30 cellular contexts compared by ENCODE assay signal in the genomic region with DNA sequence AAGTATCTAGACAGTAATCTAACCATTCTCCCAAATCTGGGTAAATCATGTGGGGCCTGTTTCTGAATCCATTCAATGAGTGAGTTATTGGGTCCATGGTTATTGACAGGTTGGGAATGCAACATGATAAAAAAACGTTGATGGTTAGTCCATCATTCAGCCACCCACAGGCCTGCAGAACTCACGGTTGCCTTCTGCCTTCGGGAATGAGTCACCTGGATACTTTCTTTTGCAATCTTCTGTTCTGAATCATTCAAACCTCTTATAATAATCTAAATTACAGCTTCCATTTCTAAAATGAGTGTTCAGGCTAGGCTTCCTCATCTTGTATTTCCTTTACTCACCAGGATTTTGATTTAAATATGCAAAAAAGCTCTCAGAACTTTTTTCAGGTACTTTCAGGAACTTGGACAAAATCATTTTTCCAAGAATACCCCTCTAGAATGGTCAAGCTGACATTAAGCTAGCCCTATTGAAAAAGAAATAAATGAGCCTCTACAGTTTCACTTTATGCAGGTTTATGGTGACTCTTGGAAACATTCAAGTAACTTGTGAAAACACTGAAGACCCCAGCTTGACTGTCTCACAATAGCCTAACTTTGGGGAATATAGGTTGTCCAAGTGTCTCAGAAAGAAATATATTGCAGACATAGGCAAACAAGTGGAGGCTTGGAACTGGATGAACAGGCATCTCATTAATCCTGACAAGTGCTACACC.
A peak's percentile ranks its signal among the peaks of the same experiment; 100 is the strongest.
DNase-seq lines count a peak whose midpoint lies in the region; ATAC-seq and TF ChIP-seq lines count a peak whose summit lies in the region.
"Had no signal": no experiment of that assay in that cellular context is flagged by ENCODE, and none has a peak within 500 bp of the region (broad histone marks: within the 10 kb centered on the region; RNA-seq: fewer than 3 reads in every experiment).

No MANE protein-coding gene starts in this region.

- H3K4me3 Mint-ChIP-seq in activated T-cell treated with anti-CD3 and anti-CD28 coated beads, Interleukin-2, amount 50 U/mL, for 72 hours, result peak overlapping the region in 1 of 2 donors; percentile 18
- H3K4me3 Mint-ChIP-seq in activated T-cell treated with anti-CD3 and anti-CD28 coated beads, Interleukin-2, amount 50 U/mL, for 24 hours, result no peak overlapping the region
- H3K4me3 Mint-ChIP-seq: activated naive CD4-positive, alpha-beta T cell treated with anti-CD3 and anti-CD28 coated beads for 36 hours; activated T-helper 1 cell treated with anti-CD3 and anti-CD28 coated beads, Interleukin-12 subunit alpha, Interleukin-12 subunit beta, Interleukin-2, Interleukin-4 antibody, amounts not matched to agents 30 ng/mL and 10 ng/mL and 1 ng/mL, durations not matched to agents 14 hours and 24 hours and 36 hours; CD4-positive, alpha-beta T cell; naive thymus-derived CD8-positive, alpha-beta T cell; stimulated activated naive B cell treated with anti-CD40 and anti-IgM and Interleukin-4, amounts not matched to agents 10 μg/mL and 1 μg/mL and 100 μg/mL, for 72 hours had no signal

- no peaks in the 10 kb centered on the region for H4K20me1 ChIP-seq in GM23248 (ENCODE audit: insufficient read depth)
- no peaks in the 10 kb centered on the region for H4K20me1 ChIP-seq in PC-3 (ENCODE audit: low read length)

- no TSS peak for BruUV-seq in PC-3 (replicated peaks; lab: Mats Ljungman, UMichigan)

- peaks cover 0 to under 1% of the 10 kb centered on the region in 2 donors for H3K36me3 Mint-ChIP-seq in activated T-cell treated with anti-CD3 and anti-CD28 coated beads, Interleukin-2, amount 50 U/mL, for 72 hours (ENCODE audit: insufficient read depth in 2 of 2)
- no peaks in the 10 kb centered on the region for H3K36me3 Mint-ChIP-seq in activated T-cell treated with anti-CD3 and anti-CD28 coated beads, Interleukin-2, amount 50 U/mL, for 24 hours (ENCODE audit: low read depth)
- H3K36me3 Mint-ChIP-seq: stimulated activated naive B cell treated with anti-CD40 and anti-IgM and Interleukin-4, amounts not matched to agents 10 μg/mL and 1 μg/mL and 100 μg/mL, for 72 hours had no signal

- no peaks in the 10 kb centered on the region for H3K9me3 ChIP-seq in GM23248 (ENCODE audit: low read depth)
- H3K9me3 ChIP-seq in PC-3 (ENCODE audit: low read length), result no peaks in the 10 kb centered on the region
- no peaks in the 10 kb centered on the region for H3K9me3 ChIP-seq in ovary
- H3K9me3 ChIP-seq: gastroesophageal sphincter, psoas muscle, thoracic aorta, vagina had no signal

- H3K9ac ChIP-seq in GM23248 (no peak overlapping the region), PC-3 (ENCODE audit: low read length) (no peak overlapping the region)

- CTCF ChIA-PET in PC-3 (lab: Charles Lee), result no interaction called here

- no peaks in the 10 kb centered on the region for H3K36me3 ChIP-seq in GM23248 (ENCODE audit: low read depth)
- H3K36me3 ChIP-seq in PC-3 (ENCODE audit: low read depth, low read length), result no peaks in the 10 kb centered on the region
- H3K36me3 ChIP-seq in ovary, result no peaks in the 10 kb centered on the region
- H3K36me3 ChIP-seq: brain microvascular endothelial cell, gastroesophageal sphincter, thoracic aorta, vagina had no signal

- H3F3A ChIP-seq in GM23248 (ENCODE audit: insufficient read depth) (no peaks in the 10 kb centered on the region), PC-3 (ENCODE audit: low read length, unreplicated experiment) (no peaks in the 10 kb centered on the region)

- H2AFZ ChIP-seq in GM23248 (no peak overlapping the region), PC-3 (ENCODE audit: low read length) (no peak overlapping the region)
- H2AFZ ChIP-seq: hepatocyte had no signal

- H3K4me3 ChIP-seq in GM23248, result no peak overlapping the region
- no peak overlapping the region for H3K4me3 ChIP-seq in PC-3 (ENCODE audit: low read length)
- H3K4me3 ChIP-seq in fibroblast of mammary gland (ENCODE audit: control insufficient read depth, low read depth, low read length), result no peak overlapping the region
- H3K4me3 ChIP-seq in ovary, result no peak overlapping the region
- H3K4me3 ChIP-seq: gastroesophageal sphincter, hepatocyte, K562, lung, psoas muscle, thoracic aorta, vagina had no signal

- TF ChIP-seq POLR2A in ovary (IDR thresholded peaks at IDR 0.05), result no peak

- intact Hi-C loops in PC-3 (cut with micrococcal nuclease), result no loop called here
- intact Hi-C loops in ovary (cut with DNase I), result no loop called here

- H3K27me3 Mint-ChIP-seq in activated T-cell treated with anti-CD3 and anti-CD28 coated beads, Interleukin-2, amount 50 U/mL, for 72 hours (ENCODE audit: low read depth), result peaks cover 19% of the 10 kb centered on the region
- H3K27me3 Mint-ChIP-seq in activated T-cell treated with anti-CD3 and anti-CD28 coated beads, Interleukin-2, amount 50 U/mL, for 24 hours, result peaks cover 50% of the 10 kb centered on the region

- ATAC-seq in activated T-cell treated with anti-CD3 and anti-CD28 coated beads, Interleukin-2, amount 50 U/mL, for 72 hours (replicated peaks in 1 of 2), result peak; percentile 46 to 80
- ATAC-seq in PC-3, result peak; percentile 35; the same call in 1 of the 2 replicates
- ATAC-seq in HG03521 (IDR thresholded peaks at IDR 0.05; ENCODE audit: unreplicated experiment), result no peak
- ATAC-seq: gastroesophageal sphincter; K562; left cardiac atrium; naive thymus-derived CD8-positive, alpha-beta T cell; psoas muscle; stimulated activated naive B cell treated with anti-CD40 and anti-IgM and Interleukin-4, amounts not matched to agents 10 μg/mL and 1 μg/mL and 100 μg/mL, for 72 hours had no signal

- H3K79me2 ChIP-seq in GM23248 (ENCODE audit: insufficient read depth), result no peaks in the 10 kb centered on the region
- H3K79me2 ChIP-seq in PC-3 (ENCODE audit: low read length), result no peaks in the 10 kb centered on the region
- H3K79me2 ChIP-seq: hepatocyte had no signal

- peaks cover 6% of the 10 kb centered on the region for H3K4me1 Mint-ChIP-seq in activated T-cell treated with anti-CD3 and anti-CD28 coated beads, Interleukin-2, amount 50 U/mL, for 72 hours (ENCODE audit: low read depth)
- peaks cover 9% of the 10 kb centered on the region for H3K4me1 Mint-ChIP-seq in activated T-cell treated with anti-CD3 and anti-CD28 coated beads, Interleukin-2, amount 50 U/mL, for 24 hours (ENCODE audit: low read depth)
- H3K4me1 Mint-ChIP-seq: naive thymus-derived CD8-positive, alpha-beta T cell; stimulated activated naive B cell treated with anti-CD40 and anti-IgM and Interleukin-4, amounts not matched to agents 10 μg/mL and 1 μg/mL and 100 μg/mL, for 72 hours had no signal

- in situ Hi-C loops in GM23248 (cut with MboI), result no loop called here

- TF ChIP-seq CTCF in PC-3 (conservative IDR thresholded peaks at IDR 0.05; ENCODE audit: low read depth, low read length) (no peak), fibroblast of mammary gland (conservative IDR thresholded peaks at IDR 0.05; ENCODE audit: control insufficient read depth, insufficient read depth, low read depth, low read length) (no peak), ovary (IDR thresholded peaks at IDR 0.05) (no peak)

- no peak overlapping the region for H3K4me2 ChIP-seq in GM23248 (ENCODE audit: unreplicated experiment)
- 0 out of 2 replicates have a peak overlapping the region, but pooled peaks have one; percentile 9 for H3K4me2 ChIP-seq in PC-3 (ENCODE audit: low read length)
- H3K4me2 ChIP-seq: hepatocyte had no signal

- no peaks in the 10 kb centered on the region for H3K27me3 ChIP-seq in GM23248 (replicated peaks; ENCODE audit: insufficient read depth)
- no peaks in the 10 kb centered on the region for H3K27me3 ChIP-seq in PC-3 (ENCODE audit: low read length)
- H3K27me3 ChIP-seq in ovary, result no peaks in the 10 kb centered on the region
- H3K27me3 ChIP-seq: brain microvascular endothelial cell, hepatocyte, vagina had no signal

- H3K4me1 ChIP-seq in GM23248 (ENCODE audit: insufficient read depth) (no peaks in the 10 kb centered on the region), PC-3 (ENCODE audit: insufficient read depth, low read length) (peaks cover 6% of the 10 kb centered on the region), ovary (ENCODE audit: insufficient read depth) (no peaks in the 10 kb centered on the region)
- H3K4me1 ChIP-seq: gastroesophageal sphincter, psoas muscle, vagina had no signal

- POLR2A ChIA-PET in PC-3 (lab: Charles Lee; ENCODE audit: unreplicated experiment), result no interaction called here

- no peak overlapping the region for H3K27ac Mint-ChIP-seq in activated T-cell treated with anti-CD3 and anti-CD28 coated beads, Interleukin-2, amount 50 U/mL, for 72 hours
- H3K27ac Mint-ChIP-seq in activated T-cell treated with anti-CD3 and anti-CD28 coated beads, Interleukin-2, amount 50 U/mL, for 24 hours, result no peak overlapping the region
- H3K27ac Mint-ChIP-seq: activated naive CD4-positive, alpha-beta T cell treated with anti-CD3 and anti-CD28 coated beads for 36 hours; activated T-helper 1 cell treated with anti-CD3 and anti-CD28 coated beads, Interleukin-12 subunit alpha, Interleukin-12 subunit beta, Interleukin-2, Interleukin-4 antibody, amounts not matched to agents 30 ng/mL and 10 ng/mL and 1 ng/mL, durations not matched to agents 14 hours and 24 hours and 36 hours; CD4-positive, alpha-beta T cell; stimulated activated naive B cell treated with anti-CD40 and anti-IgM and Interleukin-4, amounts not matched to agents 10 μg/mL and 1 μg/mL and 100 μg/mL, for 72 hours had no signal

- peak in 1 of 2 donors; percentile 7 for DNase-seq in activated T-cell treated with anti-CD3 and anti-CD28 coated beads, Interleukin-2, amount 50 U/mL, for 72 hours
- DNase-seq in activated T-cell treated with anti-CD3 and anti-CD28 coated beads, Interleukin-2, amount 50 U/mL, for 24 hours, result no peak
- DNase-seq in GM23248 (peak; percentile 39), PC-3 (peak; percentile 70), fibroblast of mammary gland (ENCODE audit: low read depth) (peak; percentile 2), putamen (ENCODE audit: low spot score) (no peak), ovary (no peak)
- DNase-seq: activated naive CD4-positive, alpha-beta T cell treated with anti-CD3 and anti-CD28 coated beads for 36 hours; amygdala; brain microvascular endothelial cell; CD4-positive, alpha-beta T cell; DND-41; left cardiac atrium; naive thymus-derived CD8-positive, alpha-beta T cell; NCI-H1436 treated with DMSO at 0.1 percent for 48 hours; NCI-H226; NCI-H526 treated with DMSO at 0.1 percent for 48 hours; NK-92 treated with Interleukin-12 subunit alpha and Interleukin-12 subunit beta, amount 100 ng/mL, for 24 hours; occipital lobe; psoas muscle; SHP77; stimulated activated naive B cell treated with anti-CD40 and anti-IgM and Interleukin-4, amounts not matched to agents 10 μg/mL and 1 μg/mL and 100 μg/mL, for 72 hours had no signal

- H3K9me3 Mint-ChIP-seq in activated T-cell treated with anti-CD3 and anti-CD28 coated beads, Interleukin-2, amount 50 U/mL, for 72 hours, result peaks cover 0 to 2% of the 10 kb centered on the region in 2 donors
- peaks cover under 1% of the 10 kb centered on the region for H3K9me3 Mint-ChIP-seq in activated T-cell treated with anti-CD3 and anti-CD28 coated beads, Interleukin-2, amount 50 U/mL, for 24 hours

- no peak overlapping the region for H3K27ac ChIP-seq in GM23248
- H3K27ac ChIP-seq in PC-3 (ENCODE audit: low read length), result no peak overlapping the region
- H3K27ac ChIP-seq in ovary, result no peak overlapping the region
- H3K27ac ChIP-seq: brain microvascular endothelial cell, gastroesophageal sphincter, hepatocyte, psoas muscle, thoracic aorta, vagina had no signal

- H3K9me2 ChIP-seq in GM23248 (ENCODE audit: insufficient read depth) (no peaks in the 10 kb centered on the region; the same call in 1 of the 2 replicates), PC-3 (replicated peaks; ENCODE audit: low read length) (no peaks in the 10 kb centered on the region)

- WGBS in GM23248 (ENCODE audit: low coverage in 1 of 2, low lambda C conversion rate in 2 of 2, missing lambda C conversion rate in 2 of 2), 2 experiments, result 11 to 12% methylated on average over 3 of the region's 3 CpGs
- 76 to 79% (median 78%) methylated on average over 3 of the region's 3 CpGs for WGBS in ovary, 3 donors

- TF ChIP-seq EP300 in ovary (IDR thresholded peaks at IDR 0.05), result no peak

Comparison
In these comparisons a context has a peak if more than half of its experiments do, and no peak if none do; other contexts are left out.
1. DNase-seq: peak in GM23248 (single experiment), PC-3 (single experiment) and fibroblast of mammary gland (single experiment); none in activated T-cell treated with anti-CD3 and anti-CD28 coated beads, Interleukin-2, amount 50 U/mL, for 24 hours (single experiment), putamen (single experiment) and ovary (0 of 5).